Comparison of ENCODE assay signal across 22 cellular contexts in genomic region chr11:699753-700152, GRCh38. TPM values are rescaled to one million over a fixed set of nuclear protein-coding genes. Genes with fewer than 3 reads are reported as not detected.
A peak's percentile ranks its signal among the peaks of the same experiment; 100 is the strongest.
DNase-seq lines count a peak whose midpoint lies in the region; ATAC-seq and TF ChIP-seq lines count a peak whose summit lies in the region.
"Had no signal": no experiment of that assay in that cellular context is flagged by ENCODE, and none has a peak within 500 bp of the region (broad histone marks: within the 10 kb centered on the region; RNA-seq: fewer than 3 reads in every experiment).

No MANE protein-coding gene starts in this region.

- no peaks in the 10 kb centered on the region for H3K27me3 ChIP-seq in IMR-90 (ENCODE audit: control insufficient read depth, insufficient read depth, low read length)
- H3K27me3 ChIP-seq in esophagus (ENCODE audit: control insufficient read depth in 1 of 2, insufficient read depth in 2 of 2, low read length in 2 of 2), result no peaks in the 10 kb centered on the region
- H3K27me3 ChIP-seq in effector memory CD4-positive, alpha-beta T cell (replicated peaks; ENCODE audit: control insufficient read depth, insufficient read depth, low read length, poor library complexity, severe bottlenecking), result no peaks in the 10 kb centered on the region
- H3K27me3 ChIP-seq: BE2C had no signal

- peak overlapping the region; percentile 91 for H2AK5ac ChIP-seq in IMR-90 (ENCODE audit: low read depth, low read length)

- no peak overlapping the region for H4K8ac ChIP-seq in IMR-90 (ENCODE audit: low read depth in 2 of 2, low read length in 2 of 2)

- peak overlapping the region; percentile 34; the same call in 1 of the 2 replicates for H4K91ac ChIP-seq in IMR-90 (ENCODE audit: insufficient read depth, low read depth, low read length)

- peak overlapping the region; percentile 24 for H2AFZ ChIP-seq in IMR-90 (replicated peaks; ENCODE audit: low read length, poor library complexity)

- H3K4me3 Mint-ChIP-seq in activated naive CD8-positive, alpha-beta T cell, result no peak overlapping the region
- no peak overlapping the region for H3K4me3 Mint-ChIP-seq in activated naive CD8-positive, alpha-beta T cell treated with anti-CD3 and anti-CD28 coated beads for 36 hours
- H3K4me3 Mint-ChIP-seq in stimulated activated memory B cell treated with anti-CD40 and anti-IgM and Interleukin-4, amounts not matched to agents 10 μg/mL and 1 μg/mL and 100 μg/mL, for 72 hours, result no peak overlapping the region
- H3K4me3 Mint-ChIP-seq: CD4-positive, alpha-beta memory T cell; HFFc6 had no signal

- H2BK15ac ChIP-seq in IMR-90 (ENCODE audit: low read depth, low read length), result no peak overlapping the region

- H3K36me3 ChIP-seq in IMR-90 (ENCODE audit: control insufficient read depth, insufficient read depth, low read length), result peaks cover 20% of the 10 kb centered on the region; the same call in 1 of the 2 replicates
- H3K36me3 ChIP-seq in esophagus (ENCODE audit: control insufficient read depth in 2 of 2, insufficient read depth in 2 of 2, low read length in 1 of 2), result peaks cover 0 to 21% of the 10 kb centered on the region in 2 donors
- no peaks in the 10 kb centered on the region for H3K36me3 ChIP-seq in effector memory CD4-positive, alpha-beta T cell (ENCODE audit: control insufficient read depth, insufficient read depth, low read length)
- H3K36me3 ChIP-seq: BE2C had no signal

- no peak for TF ChIP-seq POLR2A in IMR-90 (IDR thresholded peaks at IDR 0.05; ENCODE audit: low read depth, low read length)

- TF ChIP-seq CTCF in IMR-90 (conservative IDR thresholded peaks at IDR 0.05; ENCODE audit: low read depth, low read length), result no peak

- H3K4me3 ChIP-seq in IMR-90 (ENCODE audit: insufficient read depth, low read depth, low read length) (no peak overlapping the region), esophagus (ENCODE audit: low read depth in 1 of 2, low read length in 2 of 2) (no peak overlapping the region)
- no peak overlapping the region for H3K4me3 ChIP-seq in effector memory CD4-positive, alpha-beta T cell (ENCODE audit: insufficient read depth, low read depth, low read length, poor library complexity, severe bottlenecking)

- H3K36me3 Mint-ChIP-seq in activated naive CD8-positive, alpha-beta T cell, result peaks cover 2% of the 10 kb centered on the region
- no peaks in the 10 kb centered on the region for H3K36me3 Mint-ChIP-seq in activated naive CD8-positive, alpha-beta T cell treated with anti-CD3 and anti-CD28 coated beads for 36 hours
- H3K36me3 Mint-ChIP-seq in stimulated activated memory B cell treated with anti-CD40 and anti-IgM and Interleukin-4, amounts not matched to agents 10 μg/mL and 1 μg/mL and 100 μg/mL, for 72 hours, result no peaks in the 10 kb centered on the region

- H4K5ac ChIP-seq in IMR-90 (ENCODE audit: low read depth, low read length), result no peak overlapping the region

- peak overlapping the region; percentile 46 for H3K27ac Mint-ChIP-seq in activated naive CD8-positive, alpha-beta T cell
- no peak overlapping the region for H3K27ac Mint-ChIP-seq in activated naive CD8-positive, alpha-beta T cell treated with anti-CD3 and anti-CD28 coated beads for 36 hours
- peak overlapping the region; percentile 58 for H3K27ac Mint-ChIP-seq in stimulated activated memory B cell treated with anti-CD40 and anti-IgM and Interleukin-4, amounts not matched to agents 10 μg/mL and 1 μg/mL and 100 μg/mL, for 72 hours

- peaks cover 18% of the 10 kb centered on the region for H3K9me1 ChIP-seq in IMR-90 (ENCODE audit: insufficient read depth, low read length)

- H2AK9ac ChIP-seq in IMR-90 (replicated peaks; ENCODE audit: low read depth, low read length, poor library complexity), result peak overlapping the region; percentile 33

- dilution Hi-C loops in IMR-90 (cut with HindIII; ENCODE audit: low sequenced_read_pairs, unreplicated experiment), result no loop called here

- no peak overlapping the region for H3K18ac ChIP-seq in IMR-90 (ENCODE audit: low read depth, low read length)

- no peak overlapping the region for H2BK20ac ChIP-seq in IMR-90 (ENCODE audit: low read depth, low read length)

- no CpG with 5 or more reads among the region's 1 CpG for WGBS in IMR-90 (ENCODE audit: extremely low coverage in 2 of 2, insufficient read length in 1 of 2), 2 experiments
- whole genome bisulfite sequencing in esophagus, 2 donors, result 100% methylated on average over 1 of the region's 1 CpG

- peaks cover 21 to 57% of the 10 kb centered on the region in 2 experiments for H3K79me1 ChIP-seq in IMR-90 (ENCODE audit: low read depth in 1 of 2, low read length in 2 of 2)

- BruUV-seq in IMR-90 (replicated peaks; lab: Mats Ljungman, UMichigan), result no TSS peak

- no peak overlapping the region for H3K9ac ChIP-seq in IMR-90 (ENCODE audit: low read depth, low read length)
- H3K9ac ChIP-seq: SK-N-SH had no signal

- intact Hi-C loops in IMR-90 (cut with micrococcal nuclease), result no loop called here

- peaks cover 24% of the 10 kb centered on the region for H4K20me1 ChIP-seq in IMR-90 (ENCODE audit: insufficient read depth, low read length)

- H2BK120ac ChIP-seq in IMR-90 (ENCODE audit: low read depth, low read length), result no peak overlapping the region

- H3K9me3 Mint-ChIP-seq in activated naive CD8-positive, alpha-beta T cell (ENCODE audit: low read depth), result no peaks in the 10 kb centered on the region
- H3K9me3 Mint-ChIP-seq in activated naive CD8-positive, alpha-beta T cell treated with anti-CD3 and anti-CD28 coated beads for 36 hours, result no peaks in the 10 kb centered on the region
- no peaks in the 10 kb centered on the region for H3K9me3 Mint-ChIP-seq in stimulated activated memory B cell treated with anti-CD40 and anti-IgM and Interleukin-4, amounts not matched to agents 10 μg/mL and 1 μg/mL and 100 μg/mL, for 72 hours
- H3K9me3 Mint-ChIP-seq: CD4-positive, alpha-beta memory T cell; HFFc6 had no signal

- in situ Hi-C loops in IMR-90 (cut with MboI; ENCODE audit: low sequenced_read_pairs), result no loop called here

- POLR2A ChIA-PET in IMR-90 (lab: Charles Lee; ENCODE audit: unreplicated experiment), result no interaction called here

- H3K27ac ChIP-seq in IMR-90 (ENCODE audit: insufficient read depth, low read length) (peak overlapping the region; percentile 3; the same call in 1 of the 2 replicates), esophagus (ENCODE audit: low read depth in 2 of 2, low read length in 1 of 2) (peak overlapping the region; percentile 19 to 76)
- H3K27ac ChIP-seq in effector memory CD4-positive, alpha-beta T cell (ENCODE audit: insufficient read depth, low read length, poor library complexity, severe bottlenecking), result no peak overlapping the region

- no peaks in the 10 kb centered on the region for H3K27me3 Mint-ChIP-seq in activated naive CD8-positive, alpha-beta T cell
- H3K27me3 Mint-ChIP-seq in activated naive CD8-positive, alpha-beta T cell treated with anti-CD3 and anti-CD28 coated beads for 36 hours, result no peaks in the 10 kb centered on the region
- H3K27me3 Mint-ChIP-seq in stimulated activated memory B cell treated with anti-CD40 and anti-IgM and Interleukin-4, amounts not matched to agents 10 μg/mL and 1 μg/mL and 100 μg/mL, for 72 hours, result no peaks in the 10 kb centered on the region
- H3K27me3 Mint-ChIP-seq: CD4-positive, alpha-beta memory T cell had no signal

- H3K9me3 ChIP-seq in IMR-90 (ENCODE audit: control insufficient read depth, insufficient read depth, low read length) (no peaks in the 10 kb centered on the region), esophagus (ENCODE audit: control insufficient read depth in 2 of 2, insufficient read depth in 1 of 2, low read depth in 1 of 2, low read length in 1 of 2) (peaks cover 0 to 2% of the 10 kb centered on the region in 2 donors)
- no peaks in the 10 kb centered on the region for H3K9me3 ChIP-seq in effector memory CD4-positive, alpha-beta T cell (ENCODE audit: control insufficient read depth, low read length)
- H3K9me3 ChIP-seq: BE2C, SK-N-SH had no signal

- H3K4me2 ChIP-seq in IMR-90 (ENCODE audit: low read depth, low read length), result no peak overlapping the region
- H3K4me2 ChIP-seq: SK-N-SH had no signal

- no peak overlapping the region for H3K56ac ChIP-seq in IMR-90 (ENCODE audit: extremely low read depth, insufficient read depth, low read length)

- peaks cover 22% of the 10 kb centered on the region for H3K4me1 Mint-ChIP-seq in activated naive CD8-positive, alpha-beta T cell (ENCODE audit: low read depth)
- H3K4me1 Mint-ChIP-seq in activated naive CD8-positive, alpha-beta T cell treated with anti-CD3 and anti-CD28 coated beads for 36 hours, result peaks cover 26% of the 10 kb centered on the region
- H3K4me1 Mint-ChIP-seq in stimulated activated memory B cell treated with anti-CD40 and anti-IgM and Interleukin-4, amounts not matched to agents 10 μg/mL and 1 μg/mL and 100 μg/mL, for 72 hours, result peaks cover 26% of the 10 kb centered on the region

- peak overlapping the region; percentile 59 for H3K4ac ChIP-seq in IMR-90 (ENCODE audit: low read depth, low read length)

- H3K4me1 ChIP-seq in IMR-90 (ENCODE audit: control insufficient read depth, insufficient read depth, low read length) (peaks cover 24% of the 10 kb centered on the region), esophagus (ENCODE audit: control insufficient read depth in 2 of 2, insufficient read depth in 2 of 2, low read length in 1 of 2) (peaks cover 5 to 22% of the 10 kb centered on the region in 2 donors)
- H3K4me1 ChIP-seq in effector memory CD4-positive, alpha-beta T cell (ENCODE audit: control insufficient read depth, insufficient read depth, low read length, poor library complexity, severe bottlenecking), result peaks cover 9% of the 10 kb centered on the region
- H3K4me1 ChIP-seq: BE2C had no signal

- peak overlapping the region; percentile 7 for H2BK5ac ChIP-seq in IMR-90 (ENCODE audit: low read depth, low read length, poor library complexity, severe bottlenecking)

- CTCF ChIA-PET in IMR-90 (lab: Yijun Ruan, JAX), result interaction anchor here (0.5 kb wide), 1 partner anchor 69 kb away, joined by 3 read pairs; no protein-coding TSS in a partner anchor

- ATAC-seq in IMR-90 (ENCODE audit: low read depth) (no peak), HG02884 (IDR thresholded peaks at IDR 0.05; ENCODE audit: unreplicated experiment) (no peak)
- no peak for ATAC-seq in stimulated activated memory B cell treated with anti-CD40 and anti-IgM and Interleukin-4, amounts not matched to agents 10 μg/mL and 1 μg/mL and 100 μg/mL, for 72 hours

- no peak for DNase-seq in activated naive CD8-positive, alpha-beta T cell treated with anti-CD3 and anti-CD28 coated beads for 36 hours
- no peak for DNase-seq in IMR-90
- DNase-seq in effector memory CD4-positive, alpha-beta T cell, result no peak
- no peak for DNase-seq in NCI-H510A treated with DMSO at 0.1 percent for 48 hours (lab: John Stamatoyannopoulos, UW)
- DNase-seq: BE2C, DMS53, H7, HFFc6, Karpas-422, MM.1S, NCI-H1092, NCI-H2227 treated with DMSO at 0.1 percent for 48 hours, NCI-H524, NCI-H82, OCI-M1, SHP77, SK-N-SH had no signal

- TF ChIP-seq RAD21 in IMR-90 (IDR thresholded peaks at IDR 0.05; ENCODE audit: low read length), result no peak

- peak overlapping the region; percentile 60 for H3K23ac ChIP-seq in IMR-90 (ENCODE audit: low read depth, low read length)

- 0 out of 2 replicates have a peak overlapping the region, but pooled peaks have one; percentile 23 for H3K14ac ChIP-seq in IMR-90 (replicated peaks; ENCODE audit: low read depth, low read length)

RNA-seq across cellular contexts. Expression of gene TMEM80, which starts 4.1 kb away (rescaled TPM):
- total RNA-seq in activated naive CD8-positive, alpha-beta T cell treated with anti-CD3 and anti-CD28 coated beads for 36 hours, result 1 to 10 TPM; 7.6 to 9.2 TPM
- total RNA-seq in IMR-90 (2012; rRNA removed), result 5.0 and 5.6 TPM in 2 replicates
- 21.2 and 21.7 TPM in 2 replicates for polyA plus RNA-seq in IMR-90 (2012; rRNA removed)
- 19.5 and 33.5 TPM in 2 replicates for polyA plus RNA-seq in IMR-90 (2012; cell fraction: cytosol; rRNA removed)
- polyA plus RNA-seq in IMR-90 (2012; cell fraction: nucleus; rRNA removed; ENCODE audit: low replicate concordance), result 64.5 and 66.3 TPM in 2 replicates
- 10 to 100 TPM; 25.0 to 53.9 TPM for polyA plus RNA-seq in esophagus

RNA-seq across cellular contexts. Expression of gene DEAF1, which starts 4.7 kb away (rescaled TPM):
- total RNA-seq in activated naive CD8-positive, alpha-beta T cell treated with anti-CD3 and anti-CD28 coated beads for 36 hours, result 10 to 100 TPM; 46.1 to 49.7 TPM
- 21.7 and 22.9 TPM in 2 replicates for total RNA-seq in IMR-90 (2012; rRNA removed)
- 31.6 and 35.8 TPM in 2 replicates for polyA plus RNA-seq in IMR-90 (2012; rRNA removed)
- polyA plus RNA-seq in IMR-90 (2012; cell fraction: cytosol; rRNA removed), result 17.5 and 37.5 TPM in 2 replicates
- polyA plus RNA-seq in IMR-90 (2012; cell fraction: nucleus; rRNA removed; ENCODE audit: low replicate concordance), result 40.0 and 55.2 TPM in 2 replicates
- polyA plus RNA-seq in esophagus, result 10 to 100 TPM; 20.3 to 42.4 TPM

RNA-seq across cellular contexts. Expression of gene EPS8L2, which starts 6.3 kb away (rescaled TPM):
- total RNA-seq in activated naive CD8-positive, alpha-beta T cell treated with anti-CD3 and anti-CD28 coated beads for 36 hours, result 10 to 100 TPM; 13.3 to 15.9 TPM
- 12.2 and 17.2 TPM in 2 replicates for total RNA-seq in IMR-90 (2012; rRNA removed)
- polyA plus RNA-seq in IMR-90 (2012; rRNA removed) (38.7 and 39.4 TPM in 2 replicates), esophagus (100 to 1,000 TPM; 254 to 440 TPM)
- polyA plus RNA-seq in IMR-90 (2012; cell fraction: cytosol; rRNA removed), result 16.2 and 26.2 TPM in 2 replicates
- polyA plus RNA-seq in IMR-90 (2012; cell fraction: nucleus; rRNA removed; ENCODE audit: low replicate concordance), result 206 and 443 TPM in 2 replicates

RNA-seq across cellular contexts. Expression of gene TALDO1, which starts 47.5 kb away (rescaled TPM):
- total RNA-seq in activated naive CD8-positive, alpha-beta T cell treated with anti-CD3 and anti-CD28 coated beads for 36 hours, result 100 to 1,000 TPM; 231 to 243 TPM
- total RNA-seq in IMR-90 (2012; rRNA removed), result 147 and 156 TPM in 2 replicates
- 210 and 228 TPM in 2 replicates for polyA plus RNA-seq in IMR-90 (2012; rRNA removed)
- polyA plus RNA-seq in IMR-90 (2012; cell fraction: cytosol; rRNA removed), result 201 and 282 TPM in 2 replicates
- 134 and 144 TPM in 2 replicates for polyA plus RNA-seq in IMR-90 (2012; cell fraction: nucleus; rRNA removed; ENCODE audit: low replicate concordance)
- polyA plus RNA-seq in esophagus, result 100 to 1,000 TPM; 228 to 278 TPM
